8 cellular contexts compared by ENCODE assay signal in genomic region chr1:88191917-88192316, GRCh38.
DNase-seq lines count a peak whose midpoint lies in the region; ATAC-seq lines count a peak whose summit lies in the region.
"Had no signal": no experiment of that assay in that cellular context is flagged by ENCODE, and none has a peak within 500 bp of the region (broad histone marks: within the 10 kb centered on the region; RNA-seq: fewer than 3 reads in every experiment).

No MANE protein-coding gene starts in this region.

- H3K36me3 Mint-ChIP-seq in stimulated activated memory B cell treated with anti-CD40 and anti-IgM and Interleukin-4, amounts not matched to agents 10 μg/mL and 1 μg/mL and 100 μg/mL, for 72 hours: no peaks in the 10 kb centered on the region

- DNase-seq in globus pallidus (ENCODE audit: low spot score) (no peak), activated gamma-delta T cell (lab: John Stamatoyannopoulos, UW) (no peak), hepatic stellate cell (ENCODE audit: low spot score) (no peak)
- DNase-seq: NCI-H226 had no signal

- H3K27me3 Mint-ChIP-seq in stimulated activated memory B cell treated with anti-CD40 and anti-IgM and Interleukin-4, amounts not matched to agents 10 μg/mL and 1 μg/mL and 100 μg/mL, for 72 hours: no peaks in the 10 kb centered on the region

- peaks cover 3% of the 10 kb centered on the region for H3K9me3 Mint-ChIP-seq in stimulated activated memory B cell treated with anti-CD40 and anti-IgM and Interleukin-4, amounts not matched to agents 10 μg/mL and 1 μg/mL and 100 μg/mL, for 72 hours

- H3K4me3 Mint-ChIP-seq in stimulated activated memory B cell treated with anti-CD40 and anti-IgM and Interleukin-4, amounts not matched to agents 10 μg/mL and 1 μg/mL and 100 μg/mL, for 72 hours: no peak overlapping the region

- peaks cover 39% of the 10 kb centered on the region for H3K4me1 Mint-ChIP-seq in stimulated activated memory B cell treated with anti-CD40 and anti-IgM and Interleukin-4, amounts not matched to agents 10 μg/mL and 1 μg/mL and 100 μg/mL, for 72 hours

- ATAC-seq in GM19025 (IDR thresholded peaks at IDR 0.05; ENCODE audit: low read depth, unreplicated experiment) (peak; percentile 89), HG02571 (IDR thresholded peaks at IDR 0.05; ENCODE audit: unreplicated experiment) (peak; percentile 65), HG03439 (IDR thresholded peaks at IDR 0.05; ENCODE audit: unreplicated experiment) (peak; percentile 67)
- ATAC-seq in stimulated activated memory B cell treated with anti-CD40 and anti-IgM and Interleukin-4, amounts not matched to agents 10 μg/mL and 1 μg/mL and 100 μg/mL, for 72 hours: peak; percentile 86

- H3K27ac Mint-ChIP-seq in stimulated activated memory B cell treated with anti-CD40 and anti-IgM and Interleukin-4, amounts not matched to agents 10 μg/mL and 1 μg/mL and 100 μg/mL, for 72 hours: peak overlapping the region; percentile 47
